In the genomic region with DNA sequence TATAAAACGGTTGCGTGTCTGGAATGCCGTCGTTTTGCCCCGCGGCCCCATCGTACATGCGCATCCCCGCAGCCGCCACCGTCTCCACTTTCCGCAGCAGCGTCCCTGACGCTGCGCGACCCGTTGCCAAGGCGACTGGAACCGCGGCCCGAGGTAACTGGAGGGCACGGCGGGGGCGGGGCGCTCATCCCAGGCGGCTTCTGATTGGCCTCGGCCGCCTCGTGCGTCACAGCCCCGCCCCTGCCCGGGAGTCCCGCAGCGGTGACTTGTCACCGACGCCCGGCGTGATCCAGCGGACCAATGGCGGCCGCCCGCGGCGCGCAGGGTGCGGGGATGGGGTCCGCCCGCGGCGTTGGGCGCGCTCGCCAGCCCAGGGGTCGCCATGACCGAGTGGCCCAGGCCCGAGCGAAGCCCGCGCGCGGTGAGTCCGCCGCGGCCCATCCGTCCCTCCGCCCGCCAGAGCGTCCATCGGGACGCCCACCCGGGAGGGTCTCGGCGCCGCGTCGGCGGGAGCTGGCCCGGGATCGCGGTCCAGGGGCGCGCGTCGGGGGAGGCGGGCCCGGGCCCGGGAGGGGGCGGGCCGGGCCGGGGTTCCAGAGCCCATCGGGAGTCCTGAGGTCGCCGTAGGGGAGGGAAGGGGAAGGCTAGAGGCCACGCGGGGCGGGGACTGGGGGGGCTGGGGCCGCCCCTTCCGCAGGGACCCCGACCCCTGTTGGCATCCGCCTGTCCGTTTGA, we compare ENCODE assay signal across 9 cellular contexts. TPM values are rescaled to one million over a fixed set of nuclear protein-coding genes. Genes with fewer than 3 reads are reported as not detected.
DNase-seq lines count a peak whose midpoint lies in the region; ATAC-seq, FAIRE-seq and TF ChIP-seq lines count a peak whose summit lies in the region.
"Had no signal": no experiment of that assay in that cellular context is flagged by ENCODE, and none has a peak within 500 bp of the region (broad histone marks: within the 10 kb centered on the region; RNA-seq: fewer than 3 reads in every experiment).

A gene with protein sequence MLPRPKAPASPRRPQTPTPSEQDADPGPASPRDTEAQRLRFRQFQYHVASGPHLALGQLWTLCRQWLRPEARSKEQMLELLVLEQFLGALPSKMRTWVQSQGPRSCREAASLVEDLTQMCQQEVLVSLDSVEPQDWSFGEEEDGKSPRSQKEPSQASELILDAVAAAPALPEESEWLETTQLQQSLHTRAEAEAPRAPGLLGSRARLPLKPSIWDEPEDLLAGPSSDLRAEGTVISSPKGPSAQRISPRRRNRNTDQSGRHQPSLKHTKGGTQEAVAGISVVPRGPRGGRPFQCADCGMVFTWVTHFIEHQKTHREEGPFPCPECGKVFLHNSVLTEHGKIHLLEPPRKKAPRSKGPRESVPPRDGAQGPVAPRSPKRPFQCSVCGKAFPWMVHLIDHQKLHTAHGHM (plus strand): TSS at position 285 of the 735 bp plus-strand sequence. CDS start 3,812 bp downstream, outside the sequence.

- TF ChIP-seq CTCF in foreskin keratinocyte (conservative IDR thresholded peaks at IDR 0.05), result no peak
- peak; percentile 3 for TF ChIP-seq CTCF in neural cell (IDR thresholded peaks at IDR 0.05; ENCODE audit: poor library complexity, severe bottlenecking)
- TF ChIP-seq CTCF in upper lobe of left lung (IDR thresholded peaks at IDR 0.05), result peak in 1 of 6 experiments; percentile 22

- DNase-seq in HTR-8/SVneo (ENCODE audit: insufficient read length, low spot score) (peak; percentile 75), foreskin keratinocyte (peak in 1 of 2 donors; percentile 28), upper lobe of left lung (peak; percentile 48 to 90), NCI-H226 (no peak)
- peak; percentile 27 for DNase-seq in activated CD8-positive, alpha-beta memory T cell treated with anti-CD3 and anti-CD28 coated beads, Interleukin-2, amount 50 U/mL, for 4 hours

- no peaks in the 10 kb centered on the region for H3K4me1 ChIP-seq in foreskin keratinocyte
- H3K4me1 ChIP-seq in upper lobe of left lung, result peaks cover 0 to 4% (median 1%) of the 10 kb centered on the region in 4 donors

- peaks cover 4% of the 10 kb centered on the region for H3K27me3 ChIP-seq in foreskin keratinocyte
- no peaks in the 10 kb centered on the region for H3K27me3 ChIP-seq in neural cell (ENCODE audit: insufficient read depth, low read depth, low read length)
- peaks cover 0 to 13% (median 3%) of the 10 kb centered on the region in 4 donors for H3K27me3 ChIP-seq in upper lobe of left lung

- H2AFZ ChIP-seq in neural cell (ENCODE audit: low read depth, low read length), result no peak within 1 kb of the TSS

- no peaks in the 10 kb centered on the region for H3K36me3 ChIP-seq in neural cell (ENCODE audit: insufficient read depth, low read length)
- H3K36me3 ChIP-seq in upper lobe of left lung, result no peaks in the 10 kb centered on the region

- peak in 2 of 4 donors; percentile 17 to 46 for TF ChIP-seq POLR2A in upper lobe of left lung (IDR thresholded peaks at IDR 0.05)

- ATAC-seq in foreskin keratinocyte, result peak; percentile 53
- ATAC-seq in upper lobe of left lung (ENCODE audit: low FRiP score in 2 of 2), result peak in 1 of 2 donors; percentile 45
- no peak for ATAC-seq in GM18498 (IDR thresholded peaks at IDR 0.05; ENCODE audit: unreplicated experiment)
- no peak for ATAC-seq in HG03354 (IDR thresholded peaks at IDR 0.05; ENCODE audit: poor library complexity, severe bottlenecking, unreplicated experiment)

- H3K9ac ChIP-seq in neural cell (ENCODE audit: low read length), result peak within 1 kb of the TSS; percentile 75

- H4K20me1 ChIP-seq in neural cell (ENCODE audit: insufficient read depth), result no peaks in the 10 kb centered on the region

- H3K4me2 ChIP-seq in neural cell (ENCODE audit: low read length), result no peak within 1 kb of the TSS

- H3F3A ChIP-seq in neural cell (ENCODE audit: insufficient read depth, low read length, poor library complexity, severe bottlenecking), result no peaks in the 10 kb centered on the region

- no peaks in the 10 kb centered on the region for H3K9me2 ChIP-seq in neural cell (ENCODE audit: insufficient read depth, low read length)

- TF ChIP-seq EP300 in neural cell (conservative IDR thresholded peaks at IDR 0.05; ENCODE audit: poor library complexity, severe bottlenecking) (peak; percentile 74), upper lobe of left lung (IDR thresholded peaks at IDR 0.05) (no peak)

- no peak for TF ChIP-seq RAD21 in neural cell (conservative IDR thresholded peaks at IDR 0.05)

- no peaks in the 10 kb centered on the region for H3K79me2 ChIP-seq in neural cell (replicated peaks; ENCODE audit: insufficient read depth, low read length)

- H3K27ac ChIP-seq in foreskin keratinocyte (no peak within 1 kb of the TSS), neural cell (ENCODE audit: low read length) (peak within 1 kb of the TSS; percentile 81), upper lobe of left lung (peak within 1 kb of the TSS in 1 of 4 donors; percentile 40)

- peak; percentile 76 for FAIRE-seq in HTR-8/SVneo (lab: Jason Lieb, UNC)

- WGBS in upper lobe of left lung, 2 donors, result 3 to 13% methylated on average over 21 to 46 of the region's 101 CpGs

- H3K9me3 ChIP-seq in neural cell (ENCODE audit: low read length) (no peaks in the 10 kb centered on the region), upper lobe of left lung (peaks cover 7 to 64% (median 32%) of the 10 kb centered on the region in 4 donors)

- H3K4me3 ChIP-seq in neural cell (ENCODE audit: low read length), result peak within 1 kb of the TSS; percentile 69
- peak within 1 kb of the TSS in 3 of 4 donors; percentile 46 to 58 (median 49) for H3K4me3 ChIP-seq in upper lobe of left lung

TF ChIP-seq in neural cell, 6 proteins besides CTCF, POLR2A, EP300 and RAD21:
- TF ChIP-seq EZH2 (IDR thresholded peaks at IDR 0.05; ENCODE audit: borderline replicate concordance, insufficient read depth, low read length, poor library complexity, severe bottlenecking) (no peak), TAF1 (IDR thresholded peaks at IDR 0.05; ENCODE audit: low read depth) (peak; percentile 64), POLR2AphosphoS5 (IDR thresholded peaks at IDR 0.05) (peak; percentile 73), SMC3 (conservative IDR thresholded peaks at IDR 0.05; ENCODE audit: poor library complexity) (peak; percentile 12), MXI1 (conservative IDR thresholded peaks at IDR 0.05; ENCODE audit: poor library complexity, severe bottlenecking) (peak; percentile 68)
- TF ChIP-seq, protein P1, sequence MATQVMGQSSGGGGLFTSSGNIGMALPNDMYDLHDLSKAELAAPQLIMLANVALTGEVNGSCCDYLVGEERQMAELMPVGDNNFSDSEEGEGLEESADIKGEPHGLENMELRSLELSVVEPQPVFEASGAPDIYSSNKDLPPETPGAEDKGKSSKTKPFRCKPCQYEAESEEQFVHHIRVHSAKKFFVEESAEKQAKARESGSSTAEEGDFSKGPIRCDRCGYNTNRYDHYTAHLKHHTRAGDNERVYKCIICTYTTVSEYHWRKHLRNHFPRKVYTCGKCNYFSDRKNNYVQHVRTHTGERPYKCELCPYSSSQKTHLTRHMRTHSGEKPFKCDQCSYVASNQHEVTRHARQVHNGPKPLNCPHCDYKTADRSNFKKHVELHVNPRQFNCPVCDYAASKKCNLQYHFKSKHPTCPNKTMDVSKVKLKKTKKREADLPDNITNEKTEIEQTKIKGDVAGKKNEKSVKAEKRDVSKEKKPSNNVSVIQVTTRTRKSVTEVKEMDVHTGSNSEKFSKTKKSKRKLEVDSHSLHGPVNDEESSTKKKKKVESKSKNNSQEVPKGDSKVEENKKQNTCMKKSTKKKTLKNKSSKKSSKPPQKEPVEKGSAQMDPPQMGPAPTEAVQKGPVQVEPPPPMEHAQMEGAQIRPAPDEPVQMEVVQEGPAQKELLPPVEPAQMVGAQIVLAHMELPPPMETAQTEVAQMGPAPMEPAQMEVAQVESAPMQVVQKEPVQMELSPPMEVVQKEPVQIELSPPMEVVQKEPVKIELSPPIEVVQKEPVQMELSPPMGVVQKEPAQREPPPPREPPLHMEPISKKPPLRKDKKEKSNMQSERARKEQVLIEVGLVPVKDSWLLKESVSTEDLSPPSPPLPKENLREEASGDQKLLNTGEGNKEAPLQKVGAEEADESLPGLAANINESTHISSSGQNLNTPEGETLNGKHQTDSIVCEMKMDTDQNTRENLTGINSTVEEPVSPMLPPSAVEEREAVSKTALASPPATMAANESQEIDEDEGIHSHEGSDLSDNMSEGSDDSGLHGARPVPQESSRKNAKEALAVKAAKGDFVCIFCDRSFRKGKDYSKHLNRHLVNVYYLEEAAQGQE (IDR thresholded peaks at IDR 0.05; ENCODE audit: borderline replicate concordance), result peak; percentile 64

RNA-seq across cellular contexts. Expression of the gene that starts here (rescaled TPM):
- not detected in 2 replicates for total RNA-seq in foreskin keratinocyte
- polyA plus RNA-seq in foreskin keratinocyte, result 0.08 TPM in 2 replicates
- 6.3 and 7.9 TPM in 2 replicates for polyA plus RNA-seq in neural cell
- 0.93 and 0.97 TPM in 2 replicates for polyA minus RNA-seq in neural cell
- total RNA-seq in upper lobe of left lung, result 1 to 10 TPM in 2 of 6 donors, under 1 TPM in 1, not detected in 3; 0.61 to 2.1 (median 1.4) TPM
- total RNA-seq: LHCN-M2 had no signal

Comparison
In these comparisons a context has a peak if more than half of its experiments do, and no peak if none do; other contexts are left out.
1. Peak in ATAC-seq in foreskin keratinocyte; RNA of the gene not detected or under 1 TPM.